ENCODE assay signal across 31 cellular contexts in the genomic region with DNA sequence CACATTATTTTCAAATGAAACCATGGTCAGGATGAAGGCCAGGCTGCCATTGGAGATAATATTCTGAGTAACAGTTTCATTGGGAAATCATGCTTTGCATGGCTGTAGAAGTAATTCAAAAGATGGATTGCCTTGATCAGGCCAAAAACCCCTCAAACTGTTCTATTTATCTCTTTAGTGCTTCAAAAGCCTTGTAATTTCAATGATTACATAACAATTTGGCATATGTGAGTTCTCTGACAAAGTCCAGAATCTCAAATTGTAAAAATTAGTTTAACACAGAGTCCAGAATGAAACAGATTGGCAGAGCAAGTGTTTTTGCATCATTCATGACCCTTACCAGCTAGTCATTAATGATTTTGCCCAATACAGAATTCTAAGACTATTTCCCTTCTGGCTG.
DNase-seq lines count a peak whose midpoint lies in the region; ATAC-seq and TF ChIP-seq lines count a peak whose summit lies in the region.
"Had no signal": no experiment of that assay in that cellular context is flagged by ENCODE, and none has a peak within 500 bp of the region (broad histone marks: within the 10 kb centered on the region; RNA-seq: fewer than 3 reads in every experiment).

No MANE protein-coding gene starts in this region.

- peak; percentile 92 for DNase-seq in amniotic epithelial cell (ENCODE audit: low read depth)
- no peak for DNase-seq in heart left ventricle
- DNase-seq in transverse colon, result no peak
- no peak for DNase-seq in tibial nerve (ENCODE audit: low spot score in 2 of 2)
- DNase-seq in immature natural killer cell, result no peak
- DNase-seq in NCI-H2029 treated with DMSO at 0.1 percent for 48 hours (lab: John Stamatoyannopoulos, UW), result no peak
- DNase-seq: activated CD4-positive, alpha-beta T cell treated with anti-CD3 and anti-CD28 coated beads, Interleukin-2, amount 50 U/mL, for 48 hours; activated naive CD4-positive, alpha-beta T cell treated with anti-CD3 and anti-CD28 coated beads, Interleukin-2, amount 50 U/mL, for 16 hours; amygdala; cortex of kidney; effector memory CD8-positive, alpha-beta T cell; islet precursor cell; NCI-H1105; NCI-H2081; NCI-H2227 treated with DMSO at 0.1 percent for 48 hours; Peyer's patch; small intestine; stimulated activated CD4-positive, alpha-beta T cell treated with anti-CD3 and anti-CD28 coated beads, Interleukin-1b, Interleukin-23, amount 100 ng/mL, for 48 hours; stimulated activated CD8-positive, alpha-beta memory T cell treated with anti-CD3 and anti-CD28 coated beads, Interleukin-4, amount 100 ng/mL, for 48 hours; stimulated activated naive CD8-positive, alpha-beta T cell treated with anti-CD3 and anti-CD28 coated beads, Interleukin-15, amount 100 ng/mL, for 72 hours; thyroid gland had no signal

- intact Hi-C loops in heart left ventricle (cut with DNase I), result loop anchor here in 4 of 10 donors (10.0 kb wide), 5 partner anchors 111 to 349 kb away; partner anchors contain the start of gene SPRY1 (in 1 of the 4)
- intact Hi-C loops in transverse colon (cut with DNase I; ENCODE audit: low total_unique reads), result no loop called here

- TF ChIP-seq POLR2A in heart left ventricle (IDR thresholded peaks at IDR 0.05) (no peak), transverse colon (IDR thresholded peaks at IDR 0.05) (no peak), tibial nerve (IDR thresholded peaks at IDR 0.05) (no peak)

- no peak overlapping the region for H3K27ac Mint-ChIP-seq in immature natural killer cell
- H3K27ac Mint-ChIP-seq: activated T-helper 1 cell treated with anti-CD3 and anti-CD28 coated beads, Interleukin-12 subunit alpha, Interleukin-12 subunit beta, Interleukin-2, Interleukin-4 antibody, amounts not matched to agents 30 ng/mL and 10 ng/mL and 1 ng/mL, durations not matched to agents 14 hours and 24 hours and 36 hours; effector memory CD8-positive, alpha-beta T cell; stimulated activated naive CD8-positive, alpha-beta T cell treated with anti-CD3 and anti-CD28 coated beads, Interleukin-15, amount 100 ng/mL, for 72 hours had no signal

- in situ Hi-C loops in transverse colon (cut with MboI; ENCODE audit: low pct_ligation_motif_present in 1 of 4, low pct_unique_long_range_greater_than_20kb in 1 of 4, low sequenced_read_pairs in 3 of 4), result no loop called here

- H3K4me1 Mint-ChIP-seq in immature natural killer cell, result peaks cover 2 to 5% of the 10 kb centered on the region in 2 donors
- H3K4me1 Mint-ChIP-seq: stimulated activated naive CD8-positive, alpha-beta T cell treated with anti-CD3 and anti-CD28 coated beads, Interleukin-15, amount 100 ng/mL, for 72 hours had no signal

- peaks cover 0 to 44% (median 14%) of the 10 kb centered on the region in 12 donors for H3K4me1 ChIP-seq in heart left ventricle
- peaks cover 19% of the 10 kb centered on the region for H3K4me1 ChIP-seq in muscle layer of colon (ENCODE audit: insufficient read depth, low read length)
- peaks cover 0 to 9% (median 5%) of the 10 kb centered on the region in 4 donors for H3K4me1 ChIP-seq in transverse colon
- peaks cover 0 to 26% (median 7%) of the 10 kb centered on the region in 4 donors for H3K4me1 ChIP-seq in tibial nerve
- H3K4me1 ChIP-seq: HAP-1, Peyer's patch, prostate gland had no signal

- H3K27me3 ChIP-seq in heart left ventricle (no peaks in the 10 kb centered on the region), muscle layer of colon (ENCODE audit: control insufficient read depth in 1 of 2, insufficient read depth in 2 of 2, low read length in 2 of 2) (no peaks in the 10 kb centered on the region), transverse colon (no peaks in the 10 kb centered on the region), tibial nerve (no peaks in the 10 kb centered on the region)
- H3K27me3 ChIP-seq: BLaER1 treated with 17β-estradiol and CSF1 and Interleukin-3, amounts not matched to agents 10 nM and 100 nM; cardiac muscle cell; neutrophil; Peyer's patch; SJSA1; thyroid gland had no signal

- no peaks in the 10 kb centered on the region for H3K36me3 Mint-ChIP-seq in immature natural killer cell

- no peak overlapping the region for H3K9ac ChIP-seq in muscle layer of colon (ENCODE audit: low read length)
- H3K9ac ChIP-seq: BLaER1 treated with 17β-estradiol and CSF1 and Interleukin-3, amounts not matched to agents 10 nM and 100 nM had no signal

- no peak for ATAC-seq in heart left ventricle
- ATAC-seq: activated CD4-positive, CD25-positive, alpha-beta regulatory T cell treated with anti-CD3 and anti-CD28 coated beads, Interleukin-2, amount 50 U/mL, for 24 hours; effector memory CD8-positive, alpha-beta T cell; K562; stimulated activated naive CD8-positive, alpha-beta T cell treated with anti-CD3 and anti-CD28 coated beads, Interleukin-15, amount 100 ng/mL, for 72 hours had no signal

- TF ChIP-seq CTCF in heart left ventricle (IDR thresholded peaks at IDR 0.05) (no peak), transverse colon (IDR thresholded peaks at IDR 0.05) (no peak), tibial nerve (IDR thresholded peaks at IDR 0.05) (no peak)

- H3K9me3 Mint-ChIP-seq in immature natural killer cell, result no peaks in the 10 kb centered on the region
- H3K9me3 Mint-ChIP-seq: activated T-helper 1 cell treated with anti-CD3 and anti-CD28 coated beads, Interleukin-12 subunit alpha, Interleukin-12 subunit beta, Interleukin-2, Interleukin-4 antibody, amounts not matched to agents 30 ng/mL and 10 ng/mL and 1 ng/mL, durations not matched to agents 14 hours and 24 hours and 36 hours; stimulated activated naive CD8-positive, alpha-beta T cell treated with anti-CD3 and anti-CD28 coated beads, Interleukin-15, amount 100 ng/mL, for 72 hours had no signal

- H3K36me3 ChIP-seq in heart left ventricle (no peaks in the 10 kb centered on the region), muscle layer of colon (ENCODE audit: insufficient read depth, low read length) (no peaks in the 10 kb centered on the region), transverse colon (no peaks in the 10 kb centered on the region), tibial nerve (no peaks in the 10 kb centered on the region)
- H3K36me3 ChIP-seq: BLaER1 treated with 17β-estradiol and CSF1 and Interleukin-3, amounts not matched to agents 10 nM and 100 nM; cardiac muscle cell; HAP-1; neutrophil; Peyer's patch; prostate gland; SJSA1; thyroid gland had no signal

- H3K4me3 ChIP-seq in heart left ventricle, result no peak overlapping the region
- H3K4me3 ChIP-seq in muscle layer of colon (ENCODE audit: low read depth in 1 of 2, low read length in 2 of 2), result no peak overlapping the region
- H3K4me3 ChIP-seq in transverse colon, result no peak overlapping the region
- no peak overlapping the region for H3K4me3 ChIP-seq in tibial nerve
- H3K4me3 ChIP-seq: BLaER1 treated with 17β-estradiol and CSF1 and Interleukin-3, amounts not matched to agents 10 nM and 100 nM; cardiac muscle cell; HAP-1; K562; Peyer's patch; prostate gland; SJSA1; thyroid gland had no signal

- no peak for TF ChIP-seq EP300 in transverse colon (IDR thresholded peaks at IDR 0.05; ENCODE audit: low read depth)
- no peak for TF ChIP-seq EP300 in tibial nerve (IDR thresholded peaks at IDR 0.05)

- H3K27me3 Mint-ChIP-seq in immature natural killer cell (ENCODE audit: low read depth in 3 of 3), result peaks cover 2 to 17% (median 2%) of the 10 kb centered on the region in 3 donors

- no peak overlapping the region for H3K4me3 Mint-ChIP-seq in immature natural killer cell
- H3K4me3 Mint-ChIP-seq: activated T-helper 1 cell treated with anti-CD3 and anti-CD28 coated beads, Interleukin-12 subunit alpha, Interleukin-12 subunit beta, Interleukin-2, Interleukin-4 antibody, amounts not matched to agents 30 ng/mL and 10 ng/mL and 1 ng/mL, durations not matched to agents 14 hours and 24 hours and 36 hours; effector memory CD8-positive, alpha-beta T cell; stimulated activated naive CD8-positive, alpha-beta T cell treated with anti-CD3 and anti-CD28 coated beads, Interleukin-15, amount 100 ng/mL, for 72 hours had no signal

- H3K9me3 ChIP-seq in heart left ventricle (no peaks in the 10 kb centered on the region), muscle layer of colon (ENCODE audit: low read length) (no peaks in the 10 kb centered on the region), transverse colon (no peaks in the 10 kb centered on the region), tibial nerve (no peaks in the 10 kb centered on the region)
- H3K9me3 ChIP-seq: BLaER1 treated with 17β-estradiol and CSF1 and Interleukin-3, amounts not matched to agents 10 nM and 100 nM; HAP-1; neutrophil; Peyer's patch; prostate gland; SJSA1; thyroid gland had no signal

- H3K27ac ChIP-seq in heart left ventricle (peak overlapping the region; percentile 4 to 69 (median 47)), muscle layer of colon (ENCODE audit: low read depth, low read length) (peak overlapping the region; percentile 15), transverse colon (peak overlapping the region; percentile 20 to 62 (median 42)), tibial nerve (peak overlapping the region in 1 of 4 donors; percentile 23)
- H3K27ac ChIP-seq: BLaER1 treated with 17β-estradiol and CSF1 and Interleukin-3, amounts not matched to agents 10 nM and 100 nM; cardiac muscle cell; neutrophil; prostate gland; SJSA1 had no signal
